Comparison of ENCODE assay signal across 8 cellular contexts in the genomic region with DNA sequence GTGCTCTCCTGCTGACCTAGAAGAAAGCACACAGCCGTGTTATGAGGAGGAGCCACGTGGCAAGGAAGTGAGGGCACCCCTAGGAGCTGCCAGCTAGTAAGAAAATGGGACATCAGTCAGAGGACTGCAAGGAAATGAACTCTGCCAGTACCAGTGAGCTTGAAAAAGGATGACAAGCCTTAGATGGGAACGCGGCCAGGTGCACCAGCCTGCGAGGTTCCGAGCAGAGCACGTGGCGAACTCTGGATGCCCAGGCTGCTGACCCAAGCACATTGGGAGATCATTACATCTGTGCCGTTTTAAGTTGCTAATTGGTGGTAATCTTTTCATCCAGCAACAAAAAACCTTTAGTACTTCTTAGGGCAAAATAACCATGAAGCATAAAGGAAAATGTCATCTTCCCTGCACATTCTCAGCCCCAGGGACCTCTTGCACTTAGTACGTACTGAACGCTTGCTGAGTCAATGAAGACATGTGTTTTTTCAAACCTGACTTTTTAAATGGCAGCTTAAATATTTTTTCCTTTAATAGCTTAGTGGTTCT.
DNase-seq lines count a peak whose midpoint lies in the region; ATAC-seq and TF ChIP-seq lines count a peak whose summit lies in the region.

No MANE protein-coding gene starts in this region.

- H3K27me3 Mint-ChIP-seq in T-helper 17 cell: no peaks in the 10 kb centered on the region

- H3K4me1 Mint-ChIP-seq in T-helper 17 cell: peaks cover 31% of the 10 kb centered on the region

- H3K36me3 Mint-ChIP-seq in T-helper 17 cell (ENCODE audit: low read depth): peaks cover 4% of the 10 kb centered on the region

- ATAC-seq in DND-41 (ENCODE audit: insufficient read depth, low read depth) (no peak), HG02870 (IDR thresholded peaks at IDR 0.05; ENCODE audit: unreplicated experiment) (peak; percentile 1), T-helper 17 cell (peak; percentile 9), HG02571 (IDR thresholded peaks at IDR 0.05; ENCODE audit: unreplicated experiment) (no peak)

- no peak for DNase-seq in DND-41
- no peak for DNase-seq in T-helper 17 cell
- no peak for DNase-seq in fibroblast of the aortic adventitia (ENCODE audit: low read depth)
- DNase-seq in renal cortical epithelial cell (ENCODE audit: low read depth): peak; percentile 68
- no peak for DNase-seq in OCI-M1 (lab: John Stamatoyannopoulos, UW)
- DNase-seq in activated effector memory CD4-positive, alpha-beta T cell treated with anti-CD3 and anti-CD28 coated beads, Interleukin-2, amount 50 U/mL, for 16 hours: no peak

- H3K36me3 ChIP-seq in DND-41 (ENCODE audit: insufficient read depth, low read length): peaks cover 13% of the 10 kb centered on the region; the same call in 1 of the 2 replicates

- no peaks in the 10 kb centered on the region for H3K27me3 ChIP-seq in DND-41 (ENCODE audit: insufficient read depth, low read length, poor library complexity)

- H3K9me3 ChIP-seq in DND-41 (ENCODE audit: insufficient read depth, low read length, severe bottlenecking) (no peaks in the 10 kb centered on the region), T-helper 17 cell (ENCODE audit: control insufficient read depth, low read length, poor library complexity, severe bottlenecking) (no peaks in the 10 kb centered on the region)

- no peak overlapping the region for H3K9ac ChIP-seq in DND-41 (ENCODE audit: low read depth, low read length)

- H3K27ac Mint-ChIP-seq in T-helper 17 cell: peak overlapping the region; percentile 71

- H3K4me3 ChIP-seq in DND-41 (ENCODE audit: low read depth in 1 of 2, low read length in 2 of 2): no peak overlapping the region
- H3K4me3 ChIP-seq in fibroblast of the aortic adventitia (ENCODE audit: low read depth, low read length): peak overlapping the region; percentile 40

- no peak overlapping the region for H3K4me2 ChIP-seq in DND-41 (ENCODE audit: insufficient read depth, low read length)

- peaks cover 23% of the 10 kb centered on the region; the same call in 1 of the 2 replicates for H4K20me1 ChIP-seq in DND-41 (ENCODE audit: insufficient read depth, low read length)

- TF ChIP-seq CTCF in DND-41 (IDR thresholded peaks at IDR 0.05; ENCODE audit: borderline replicate concordance, extremely low read depth, low read length, poor library complexity, severe bottlenecking) (no peak), fibroblast of the aortic adventitia (IDR thresholded peaks at IDR 0.05; ENCODE audit: insufficient read depth, low read length) (no peak)

- H3K4me3 Mint-ChIP-seq in T-helper 17 cell: peak overlapping the region; percentile 45

- no peaks in the 10 kb centered on the region for H3K79me2 ChIP-seq in DND-41 (ENCODE audit: insufficient read depth, low read length)

- H3K4me1 ChIP-seq in DND-41 (ENCODE audit: insufficient read depth, low read length): peaks cover 8% of the 10 kb centered on the region

- no peak overlapping the region for H2AFZ ChIP-seq in DND-41 (ENCODE audit: low read depth, low read length)

- 0 out of 2 replicates have a peak overlapping the region, but pooled peaks have one; percentile 8 for H3K27ac ChIP-seq in DND-41 (ENCODE audit: low read length)

Comparison
In these comparisons a context has a peak if more than half of its experiments do, and no peak if none do; other contexts are left out.
1. ATAC-seq: peak in HG02870 (single experiment) and T-helper 17 cell (single experiment); none in DND-41 (single experiment) and HG02571 (single experiment).